In genomic region chr18:5998907-5999306, GRCh38 we compare ENCODE assay signal across 13 cellular contexts.
A peak's percentile ranks its signal among the peaks of the same experiment; 100 is the strongest.
DNase-seq lines count a peak whose midpoint lies in the region; ATAC-seq and TF ChIP-seq lines count a peak whose summit lies in the region.
"Had no signal": no experiment of that assay in that cellular context is flagged by ENCODE, and none has a peak within 500 bp of the region (broad histone marks: within the 10 kb centered on the region; RNA-seq: fewer than 3 reads in every experiment).

No MANE protein-coding gene starts in this region.

- ATAC-seq in GM19395 (IDR thresholded peaks at IDR 0.05; ENCODE audit: unreplicated experiment) (peak; percentile 98), HG02642 (IDR thresholded peaks at IDR 0.05; ENCODE audit: poor library complexity, unreplicated experiment) (peak; percentile 97), HG03354 (IDR thresholded peaks at IDR 0.05; ENCODE audit: poor library complexity, severe bottlenecking, unreplicated experiment) (peak; percentile 89)
- ATAC-seq: activated CD8-positive, alpha-beta T cell treated with anti-CD3 and anti-CD28 coated beads, Interleukin-2, amount 10 ng/mL, durations not matched to agents 7 days and 5 days; mucosa of descending colon; PC-3 had no signal

- H3K4me3 ChIP-seq in lower leg skin (ENCODE audit: low read depth, poor library complexity, severe bottlenecking): no peak overlapping the region
- H3K4me3 ChIP-seq: mucosa of descending colon, right atrium auricular region had no signal

- TF ChIP-seq CTCF in GM13977 (IDR thresholded peaks at IDR 0.05; ENCODE audit: extremely low read depth, insufficient read depth, missing control alignments) (no peak), lower leg skin (IDR thresholded peaks at IDR 0.05) (no peak)

- no peak for TF ChIP-seq POLR2A in lower leg skin (IDR thresholded peaks at IDR 0.05)

- intact Hi-C loops in lower leg skin (cut with DNase I; ENCODE audit: low total_unique reads): no loop called here

- DNase-seq in GM13977 (ENCODE audit: low spot score): peak; percentile 25
- no peak for DNase-seq in NCI-H2029 treated with DMSO at 0.1 percent for 48 hours (lab: John Stamatoyannopoulos, UW)
- DNase-seq in medulla oblongata (ENCODE audit: extremely low spot score): no peak
- no peak for DNase-seq in epidermal melanocyte (ENCODE audit: insufficient read length, low spot score)
- DNase-seq in lower leg skin (ENCODE audit: low spot score in 2 of 2): no peak
- DNase-seq: activated CD8-positive, alpha-beta T cell treated with anti-CD3 and anti-CD28 coated beads, Interleukin-2, amount 10 ng/mL, durations not matched to agents 7 days and 5 days; DND-41; mucosa of descending colon; PC-3 had no signal

- in situ Hi-C loops in GM13977 (cut with MboI; ENCODE audit: low pct_unique_long_range_greater_than_20kb, low sequenced_read_pairs, unreplicated experiment): no loop called here
